ENCODE assay signal across 39 cellular contexts in genomic region chr2:206776432-206776831, GRCh38. TPM values are rescaled to one million over a fixed set of nuclear protein-coding genes. Genes with fewer than 3 reads are reported as not detected.
"Had no signal": no experiment of that assay in that cellular context is flagged by ENCODE, and none has a peak within 500 bp of the region (broad histone marks: within the 10 kb centered on the region; RNA-seq: fewer than 3 reads in every experiment).

No MANE protein-coding gene starts in this region.

- H3K4me1 ChIP-seq: ascending aorta, breast epithelium, esophagus squamous epithelium, gastroesophageal sphincter had no signal

- DNase-seq: activated CD4-positive, alpha-beta memory T cell treated with anti-CD3 and anti-CD28 coated beads, Interleukin-2, amount 10 ng/mL, durations not matched to agents 7 days and 5 days; activated CD4-positive, alpha-beta T cell treated with anti-CD3 and anti-CD28 coated beads for 1 hour; activated CD4-positive, alpha-beta T cell treated with anti-CD3 and anti-CD28 coated beads for 4 hours; activated CD4-positive, alpha-beta T cell treated with anti-CD3 and anti-CD28 coated beads, Interleukin-2, amount 10 ng/mL, durations not matched to agents 7 days and 5 days; activated CD4-positive, alpha-beta T cell treated with anti-CD3 and anti-CD28 coated beads, Interleukin-2, amount 50 U/mL, for 4 hours; activated CD8-positive, alpha-beta memory T cell treated with anti-CD3 and anti-CD28 coated beads, Interleukin-2, amount 50 U/mL, for 48 hours; activated gamma-delta T cell; activated naive CD4-positive, alpha-beta T cell; activated naive CD4-positive, alpha-beta T cell treated with anti-CD3 and anti-CD28 coated beads, Interleukin-2, amount 10 ng/mL, durations not matched to agents 7 days and 5 days; activated naive CD8-positive, alpha-beta T cell treated with anti-CD3 and anti-CD28 coated beads, Interleukin-2, amount 10 ng/mL, durations not matched to agents 7 days and 5 days; activated T-cell treated with anti-CD3 and anti-CD28 coated beads for 4 hours; activated T-cell treated with anti-CD3 and anti-CD28 coated beads, Interleukin-2, amount 50 U/mL, for 24 hours; central memory CD4-positive, alpha-beta T cell; cortex of kidney; dermis blood vessel endothelial cell; effector CD4-positive, alpha-beta T cell; effector memory CD8-positive, alpha-beta T cell; esophagus squamous epithelium; foreskin melanocyte; SW 1271; T-cell; T-helper 17 cell; T1000 had no signal

- ATAC-seq: activated naive CD4-positive, alpha-beta T cell treated with anti-CD3 and anti-CD28 coated beads, Interleukin-2, amount 50 U/mL, for 72 hours; effector memory CD8-positive, alpha-beta T cell; gastroesophageal sphincter; T-cell; T-helper 17 cell had no signal

- H3K4me1 Mint-ChIP-seq: brain had no signal

- H3K4me3 Mint-ChIP-seq: activated CD4-positive, alpha-beta memory T cell treated with anti-CD3 and anti-CD28 coated beads, Interleukin-2, amount 10 ng/mL, durations not matched to agents 7 days and 5 days; activated CD4-positive, alpha-beta T cell treated with anti-CD3 and anti-CD28 coated beads, Interleukin-2, amount 10 ng/mL, durations not matched to agents 7 days and 5 days; activated naive CD4-positive, alpha-beta T cell treated with anti-CD3 and anti-CD28 coated beads, Interleukin-2, amount 10 ng/mL, durations not matched to agents 7 days and 5 days; activated naive CD8-positive, alpha-beta T cell treated with anti-CD3 and anti-CD28 coated beads, Interleukin-2, amount 10 ng/mL, durations not matched to agents 7 days and 5 days; activated T-cell treated with anti-CD3 and anti-CD28 coated beads, Interleukin-2, amount 50 U/mL, for 24 hours; activated T-helper 1 cell treated with anti-CD3 and anti-CD28 coated beads, Interleukin-12 subunit alpha, Interleukin-12 subunit beta, Interleukin-2, Interleukin-4 antibody, amounts not matched to agents 30 ng/mL and 10 ng/mL and 1 ng/mL, durations not matched to agents 14 hours and 24 hours and 36 hours; brain; effector memory CD8-positive, alpha-beta T cell; T-cell; T-helper 17 cell; T-helper 2 cell treated with Interferon-gamma antibody and Interleukin-4, amounts not matched to agents 5 μg/mL and 100 μg/mL, for 36 hours had no signal

- H3K27me3 ChIP-seq: ascending aorta, breast epithelium, cardiac muscle cell, esophagus squamous epithelium, gastroesophageal sphincter had no signal

- FAIRE-seq: colon, endothelial cell of umbilical vein had no signal

- H3K4me3 ChIP-seq: ascending aorta, breast epithelium, cardiac muscle cell, esophagus squamous epithelium, gastroesophageal sphincter had no signal

- H3K27ac ChIP-seq: ascending aorta, breast epithelium, cardiac muscle cell, epithelial cell of prostate, esophagus squamous epithelium, gastroesophageal sphincter had no signal

- H3K27me3 Mint-ChIP-seq: activated CD4-positive, alpha-beta memory T cell treated with anti-CD3 and anti-CD28 coated beads, Interleukin-2, amount 10 ng/mL, durations not matched to agents 7 days and 5 days; activated CD4-positive, alpha-beta T cell treated with anti-CD3 and anti-CD28 coated beads, Interleukin-2, amount 10 ng/mL, durations not matched to agents 7 days and 5 days; activated naive CD4-positive, alpha-beta T cell treated with anti-CD3 and anti-CD28 coated beads, Interleukin-2, amount 10 ng/mL, durations not matched to agents 7 days and 5 days; activated naive CD8-positive, alpha-beta T cell treated with anti-CD3 and anti-CD28 coated beads, Interleukin-2, amount 10 ng/mL, durations not matched to agents 7 days and 5 days; activated T-cell treated with anti-CD3 and anti-CD28 coated beads, Interleukin-2, amount 50 U/mL, for 24 hours; brain; effector memory CD8-positive, alpha-beta T cell; T-cell; T-helper 17 cell had no signal

- H3K27ac Mint-ChIP-seq: activated CD4-positive, alpha-beta memory T cell treated with anti-CD3 and anti-CD28 coated beads, Interleukin-2, amount 10 ng/mL, durations not matched to agents 7 days and 5 days; activated CD4-positive, alpha-beta T cell treated with anti-CD3 and anti-CD28 coated beads, Interleukin-2, amount 10 ng/mL, durations not matched to agents 7 days and 5 days; activated naive CD4-positive, alpha-beta T cell treated with anti-CD3 and anti-CD28 coated beads, Interleukin-2, amount 10 ng/mL, durations not matched to agents 7 days and 5 days; activated naive CD4-positive, alpha-beta T cell treated with anti-CD3 and anti-CD28 coated beads, Interleukin-2, amount 50 U/mL, for 72 hours; activated naive CD8-positive, alpha-beta T cell treated with anti-CD3 and anti-CD28 coated beads, Interleukin-2, amount 10 ng/mL, durations not matched to agents 7 days and 5 days; activated T-cell treated with anti-CD3 and anti-CD28 coated beads, Interleukin-2, amount 50 U/mL, for 24 hours; activated T-helper 1 cell treated with anti-CD3 and anti-CD28 coated beads, Interleukin-12 subunit alpha, Interleukin-12 subunit beta, Interleukin-2, Interleukin-4 antibody, amounts not matched to agents 30 ng/mL and 10 ng/mL and 1 ng/mL, durations not matched to agents 14 hours and 24 hours and 36 hours; brain; effector memory CD8-positive, alpha-beta T cell; T-helper 2 cell treated with Interferon-gamma antibody and Interleukin-4, amounts not matched to agents 5 μg/mL and 100 μg/mL, for 36 hours had no signal

RNA-seq across cellular contexts. Expression of gene MDH1B, which starts 11.3 kb away (rescaled TPM):
- total RNA-seq: ascending aorta, dermis blood vessel endothelial cell, endothelial cell of umbilical vein, T-helper 17 cell had no signal

RNA-seq across cellular contexts. Expression of gene DYTN, which starts 58.2 kb away (rescaled TPM):
- total RNA-seq: activated CD4-positive, alpha-beta memory T cell treated with anti-CD3 and anti-CD28 coated beads, Interleukin-2, amount 10 ng/mL, durations not matched to agents 7 days and 5 days; activated CD4-positive, alpha-beta T cell treated with anti-CD3 and anti-CD28 coated beads, Interleukin-2, amount 10 ng/mL, durations not matched to agents 7 days and 5 days; activated naive CD4-positive, alpha-beta T cell treated with anti-CD3 and anti-CD28 coated beads, Interleukin-2, amount 50 U/mL, for 72 hours; activated naive CD8-positive, alpha-beta T cell treated with anti-CD3 and anti-CD28 coated beads, Interleukin-2, amount 10 ng/mL, durations not matched to agents 7 days and 5 days; activated T-helper 1 cell treated with anti-CD3 and anti-CD28 coated beads, Interleukin-12 subunit alpha, Interleukin-12 subunit beta, Interleukin-2, Interleukin-4 antibody, amounts not matched to agents 30 ng/mL and 10 ng/mL and 1 ng/mL, durations not matched to agents 14 hours and 24 hours and 36 hours; ascending aorta; breast epithelium; cardiac muscle cell; chondrocyte; dermis blood vessel endothelial cell; esophagus squamous epithelium; fibroblast of lung; fibroblast of villous mesenchyme; gastroesophageal sphincter; glomerular endothelial cell; T-cell had no signal
- polyA plus RNA-seq: cardiac muscle cell, esophagus, fibroblast of lung had no signal
